In the genomic region with DNA sequence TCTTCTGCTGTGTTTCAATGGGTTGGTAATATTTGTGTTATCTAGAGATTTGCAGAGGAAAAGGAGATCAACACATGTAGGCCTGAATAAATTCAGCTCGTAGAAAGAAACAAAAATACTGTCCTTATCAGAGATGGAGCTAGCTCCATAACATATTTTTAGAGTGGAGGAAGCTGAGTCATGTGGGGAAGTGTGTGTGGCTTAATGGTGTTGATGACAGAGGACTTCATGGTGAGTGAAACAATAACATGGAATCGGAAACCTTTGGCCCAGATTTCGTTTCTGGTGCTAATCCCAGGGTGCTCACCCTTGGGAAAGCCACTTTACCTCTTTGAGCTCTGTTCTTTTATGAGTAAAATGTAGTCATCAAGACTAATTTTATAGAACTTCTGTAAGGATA, we compare ENCODE assay signal across 1 cellular context.
TF ChIP-seq lines count a peak whose summit lies in the region.

No MANE protein-coding gene starts in this region.

TF ChIP-seq in GM23338, 12 proteins besides CTCF, POLR2A, EP300 and RAD21 (continued from another document):
- TF ChIP-seq, protein P1, sequence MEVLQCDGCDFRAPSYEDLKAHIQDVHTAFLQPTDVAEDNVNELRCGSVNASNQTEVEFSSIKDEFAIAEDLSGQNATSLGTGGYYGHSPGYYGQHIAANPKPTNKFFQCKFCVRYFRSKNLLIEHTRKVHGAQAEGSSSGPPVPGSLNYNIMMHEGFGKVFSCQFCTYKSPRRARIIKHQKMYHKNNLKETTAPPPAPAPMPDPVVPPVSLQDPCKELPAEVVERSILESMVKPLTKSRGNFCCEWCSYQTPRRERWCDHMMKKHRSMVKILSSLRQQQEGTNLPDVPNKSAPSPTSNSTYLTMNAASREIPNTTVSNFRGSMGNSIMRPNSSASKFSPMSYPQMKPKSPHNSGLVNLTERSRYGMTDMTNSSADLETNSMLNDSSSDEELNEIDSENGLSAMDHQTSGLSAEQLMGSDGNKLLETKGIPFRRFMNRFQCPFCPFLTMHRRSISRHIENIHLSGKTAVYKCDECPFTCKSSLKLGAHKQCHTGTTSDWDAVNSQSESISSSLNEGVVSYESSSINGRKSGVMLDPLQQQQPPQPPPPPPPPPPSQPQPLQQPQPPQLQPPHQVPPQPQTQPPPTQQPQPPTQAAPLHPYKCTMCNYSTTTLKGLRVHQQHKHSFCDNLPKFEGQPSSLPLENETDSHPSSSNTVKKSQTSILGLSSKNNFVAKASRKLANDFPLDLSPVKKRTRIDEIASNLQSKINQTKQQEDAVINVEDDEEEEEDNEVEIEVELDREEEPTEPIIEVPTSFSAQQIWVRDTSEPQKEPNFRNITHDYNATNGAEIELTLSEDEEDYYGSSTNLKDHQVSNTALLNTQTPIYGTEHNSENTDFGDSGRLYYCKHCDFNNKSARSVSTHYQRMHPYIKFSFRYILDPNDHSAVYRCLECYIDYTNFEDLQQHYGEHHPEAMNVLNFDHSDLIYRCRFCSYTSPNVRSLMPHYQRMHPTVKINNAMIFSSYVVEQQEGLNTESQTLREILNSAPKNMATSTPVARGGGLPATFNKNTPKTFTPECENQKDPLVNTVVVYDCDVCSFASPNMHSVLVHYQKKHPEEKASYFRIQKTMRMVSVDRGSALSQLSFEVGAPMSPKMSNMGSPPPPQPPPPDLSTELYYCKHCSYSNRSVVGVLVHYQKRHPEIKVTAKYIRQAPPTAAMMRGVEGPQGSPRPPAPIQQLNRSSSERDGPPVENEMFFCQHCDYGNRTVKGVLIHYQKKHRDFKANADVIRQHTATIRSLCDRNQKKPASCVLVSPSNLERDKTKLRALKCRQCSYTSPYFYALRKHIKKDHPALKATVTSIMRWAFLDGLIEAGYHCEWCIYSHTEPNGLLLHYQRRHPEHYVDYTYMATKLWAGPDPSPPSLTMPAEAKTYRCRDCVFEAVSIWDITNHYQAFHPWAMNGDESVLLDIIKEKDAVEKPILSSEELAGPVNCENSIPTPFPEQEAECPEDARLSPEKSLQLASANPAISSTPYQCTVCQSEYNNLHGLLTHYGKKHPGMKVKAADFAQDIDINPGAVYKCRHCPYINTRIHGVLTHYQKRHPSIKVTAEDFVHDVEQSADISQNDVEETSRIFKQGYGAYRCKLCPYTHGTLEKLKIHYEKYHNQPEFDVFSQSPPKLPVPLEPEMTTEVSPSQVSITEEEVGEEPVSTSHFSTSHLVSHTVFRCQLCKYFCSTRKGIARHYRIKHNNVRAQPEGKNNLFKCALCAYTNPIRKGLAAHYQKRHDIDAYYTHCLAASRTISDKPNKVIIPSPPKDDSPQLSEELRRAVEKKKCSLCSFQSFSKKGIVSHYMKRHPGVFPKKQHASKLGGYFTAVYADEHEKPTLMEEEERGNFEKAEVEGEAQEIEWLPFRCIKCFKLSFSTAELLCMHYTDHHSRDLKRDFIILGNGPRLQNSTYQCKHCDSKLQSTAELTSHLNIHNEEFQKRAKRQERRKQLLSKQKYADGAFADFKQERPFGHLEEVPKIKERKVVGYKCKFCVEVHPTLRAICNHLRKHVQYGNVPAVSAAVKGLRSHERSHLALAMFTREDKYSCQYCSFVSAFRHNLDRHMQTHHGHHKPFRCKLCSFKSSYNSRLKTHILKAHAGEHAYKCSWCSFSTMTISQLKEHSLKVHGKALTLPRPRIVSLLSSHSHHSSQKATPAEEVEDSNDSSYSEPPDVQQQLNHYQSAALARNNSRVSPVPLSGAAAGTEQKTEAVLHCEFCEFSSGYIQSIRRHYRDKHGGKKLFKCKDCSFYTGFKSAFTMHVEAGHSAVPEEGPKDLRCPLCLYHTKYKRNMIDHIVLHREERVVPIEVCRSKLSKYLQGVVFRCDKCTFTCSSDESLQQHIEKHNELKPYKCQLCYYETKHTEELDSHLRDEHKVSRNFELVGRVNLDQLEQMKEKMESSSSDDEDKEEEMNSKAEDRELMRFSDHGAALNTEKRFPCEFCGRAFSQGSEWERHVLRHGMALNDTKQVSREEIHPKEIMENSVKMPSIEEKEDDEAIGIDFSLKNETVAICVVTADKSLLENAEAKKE (CRISPR knock-in tag; IDR thresholded peaks at IDR 0.05) = no peak
- TF ChIP-seq ZNF331 (CRISPR knock-in tag; IDR thresholded peaks at IDR 0.05; ENCODE audit: low read depth) (no peak), EZH2 (IDR thresholded peaks at IDR 0.05; ENCODE audit: low read depth, unreplicated experiment) (no peak), NANOG (IDR thresholded peaks at IDR 0.05; ENCODE audit: borderline replicate concordance) (no peak), EZH2phosphoT487 (IDR thresholded peaks at IDR 0.05; ENCODE audit: unreplicated experiment) (no peak), ZNF114 (CRISPR knock-in tag; IDR thresholded peaks at IDR 0.05) (no peak), CREB1 (CRISPR knock-in tag; IDR thresholded peaks at IDR 0.05; ENCODE audit: low read depth) (no peak), STAT1 (IDR thresholded peaks at IDR 0.05; ENCODE audit: unreplicated experiment) (no peak)
- TF ChIP-seq, protein P2, sequence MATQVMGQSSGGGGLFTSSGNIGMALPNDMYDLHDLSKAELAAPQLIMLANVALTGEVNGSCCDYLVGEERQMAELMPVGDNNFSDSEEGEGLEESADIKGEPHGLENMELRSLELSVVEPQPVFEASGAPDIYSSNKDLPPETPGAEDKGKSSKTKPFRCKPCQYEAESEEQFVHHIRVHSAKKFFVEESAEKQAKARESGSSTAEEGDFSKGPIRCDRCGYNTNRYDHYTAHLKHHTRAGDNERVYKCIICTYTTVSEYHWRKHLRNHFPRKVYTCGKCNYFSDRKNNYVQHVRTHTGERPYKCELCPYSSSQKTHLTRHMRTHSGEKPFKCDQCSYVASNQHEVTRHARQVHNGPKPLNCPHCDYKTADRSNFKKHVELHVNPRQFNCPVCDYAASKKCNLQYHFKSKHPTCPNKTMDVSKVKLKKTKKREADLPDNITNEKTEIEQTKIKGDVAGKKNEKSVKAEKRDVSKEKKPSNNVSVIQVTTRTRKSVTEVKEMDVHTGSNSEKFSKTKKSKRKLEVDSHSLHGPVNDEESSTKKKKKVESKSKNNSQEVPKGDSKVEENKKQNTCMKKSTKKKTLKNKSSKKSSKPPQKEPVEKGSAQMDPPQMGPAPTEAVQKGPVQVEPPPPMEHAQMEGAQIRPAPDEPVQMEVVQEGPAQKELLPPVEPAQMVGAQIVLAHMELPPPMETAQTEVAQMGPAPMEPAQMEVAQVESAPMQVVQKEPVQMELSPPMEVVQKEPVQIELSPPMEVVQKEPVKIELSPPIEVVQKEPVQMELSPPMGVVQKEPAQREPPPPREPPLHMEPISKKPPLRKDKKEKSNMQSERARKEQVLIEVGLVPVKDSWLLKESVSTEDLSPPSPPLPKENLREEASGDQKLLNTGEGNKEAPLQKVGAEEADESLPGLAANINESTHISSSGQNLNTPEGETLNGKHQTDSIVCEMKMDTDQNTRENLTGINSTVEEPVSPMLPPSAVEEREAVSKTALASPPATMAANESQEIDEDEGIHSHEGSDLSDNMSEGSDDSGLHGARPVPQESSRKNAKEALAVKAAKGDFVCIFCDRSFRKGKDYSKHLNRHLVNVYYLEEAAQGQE (IDR thresholded peaks at IDR 0.05; ENCODE audit: unreplicated experiment) = no peak
- TF ChIP-seq, protein P3, sequence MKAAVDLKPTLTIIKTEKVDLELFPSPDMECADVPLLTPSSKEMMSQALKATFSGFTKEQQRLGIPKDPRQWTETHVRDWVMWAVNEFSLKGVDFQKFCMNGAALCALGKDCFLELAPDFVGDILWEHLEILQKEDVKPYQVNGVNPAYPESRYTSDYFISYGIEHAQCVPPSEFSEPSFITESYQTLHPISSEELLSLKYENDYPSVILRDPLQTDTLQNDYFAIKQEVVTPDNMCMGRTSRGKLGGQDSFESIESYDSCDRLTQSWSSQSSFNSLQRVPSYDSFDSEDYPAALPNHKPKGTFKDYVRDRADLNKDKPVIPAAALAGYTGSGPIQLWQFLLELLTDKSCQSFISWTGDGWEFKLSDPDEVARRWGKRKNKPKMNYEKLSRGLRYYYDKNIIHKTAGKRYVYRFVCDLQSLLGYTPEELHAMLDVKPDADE (IDR thresholded peaks at IDR 0.05) = no peak
